In the genomic region with DNA sequence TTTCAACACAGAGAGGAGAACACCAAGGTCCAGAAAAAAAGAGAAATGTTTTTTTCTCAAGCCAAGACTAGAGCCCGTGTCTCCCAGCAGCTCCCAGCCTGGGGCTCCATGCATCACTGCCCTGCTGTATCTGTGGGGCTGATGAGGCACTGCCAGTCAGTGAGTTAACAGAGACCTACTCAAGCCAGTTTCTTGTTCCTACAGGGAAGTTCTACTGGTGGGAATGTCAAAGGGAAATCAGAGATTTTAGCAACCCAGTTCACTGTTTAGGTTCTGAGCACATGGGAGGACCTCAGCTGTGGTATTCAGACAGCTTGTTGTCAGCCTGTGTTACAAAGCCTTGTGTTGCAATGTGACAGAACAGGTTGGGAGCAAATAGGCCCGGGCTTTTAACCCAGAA, we compare ENCODE assay signal across 23 cellular contexts.
"Had no signal": no experiment of that assay in that cellular context is flagged by ENCODE, and none has a peak within 500 bp of the region (broad histone marks: within the 10 kb centered on the region; RNA-seq: fewer than 3 reads in every experiment).

No MANE protein-coding gene starts in this region.

- H3K27ac ChIP-seq: brain microvascular endothelial cell, dorsolateral prefrontal cortex, esophagus squamous epithelium, heart right ventricle, left ventricle myocardium inferior had no signal

- H3K27me3 Mint-ChIP-seq: activated CD4-positive, alpha-beta memory T cell treated with anti-CD3 and anti-CD28 coated beads, Interleukin-2, amount 10 ng/mL, durations not matched to agents 7 days and 5 days had no signal

- H3K9me3 Mint-ChIP-seq: activated CD4-positive, alpha-beta memory T cell treated with anti-CD3 and anti-CD28 coated beads, Interleukin-2, amount 10 ng/mL, durations not matched to agents 7 days and 5 days; activated naive CD8-positive, alpha-beta T cell treated with anti-CD3 and anti-CD28 coated beads, Interleukin-2, amount 50 U/mL, for 24 hours; central memory CD8-positive, alpha-beta T cell had no signal

- H3K36me3 ChIP-seq: brain microvascular endothelial cell, esophagus squamous epithelium, heart right ventricle, left ventricle myocardium inferior had no signal

- H3K4me3 Mint-ChIP-seq: activated CD4-positive, alpha-beta memory T cell treated with anti-CD3 and anti-CD28 coated beads, Interleukin-2, amount 10 ng/mL, durations not matched to agents 7 days and 5 days; activated CD4-positive, alpha-beta T cell treated with anti-CD3 and anti-CD28 coated beads, Interleukin-2, amount 10 ng/mL, durations not matched to agents 24 days and 14 days; activated naive CD8-positive, alpha-beta T cell treated with anti-CD3 and anti-CD28 coated beads, Interleukin-2, amount 50 U/mL, for 24 hours; activated T-cell treated with anti-CD3 and anti-CD28 coated beads, Interleukin-2, amount 50 U/mL, for 72 hours; central memory CD8-positive, alpha-beta T cell; neural crest cell; stimulated activated naive B cell treated with anti-CD40 and anti-IgM and Interleukin-4, amounts not matched to agents 10 μg/mL and 1 μg/mL and 100 μg/mL, for 72 hours; T-helper 17 cell; type B pancreatic cell had no signal

- H3K36me3 Mint-ChIP-seq: stimulated activated naive B cell treated with anti-CD40 and anti-IgM and Interleukin-4, amounts not matched to agents 10 μg/mL and 1 μg/mL and 100 μg/mL, for 72 hours; type B pancreatic cell had no signal

- H3K4me1 Mint-ChIP-seq: activated CD4-positive, alpha-beta memory T cell treated with anti-CD3 and anti-CD28 coated beads, Interleukin-2, amount 10 ng/mL, durations not matched to agents 7 days and 5 days; T-helper 17 cell had no signal

- DNase-seq: activated CD4-positive, alpha-beta memory T cell treated with anti-CD3 and anti-CD28 coated beads, Interleukin-2, amount 10 ng/mL, durations not matched to agents 7 days and 5 days; activated CD4-positive, alpha-beta T cell treated with anti-CD3 and anti-CD28 coated beads, Interleukin-2, amount 10 ng/mL, durations not matched to agents 24 days and 14 days; activated CD4-positive, CD25-positive, alpha-beta regulatory T cell; activated effector memory CD4-positive, alpha-beta T cell treated with anti-CD3 and anti-CD28 coated beads, Interleukin-2, amount 50 U/mL, for 16 hours; activated naive CD4-positive, alpha-beta T cell treated with anti-CD3 and anti-CD28 coated beads, Interleukin-2, amount 50 U/mL, for 16 hours; activated naive CD8-positive, alpha-beta T cell treated with anti-CD3 and anti-CD28 coated beads, Interleukin-2, amount 50 U/mL, for 24 hours; activated T-cell treated with anti-CD3 and anti-CD28 coated beads, Interleukin-2, amount 50 U/mL, for 72 hours; aorta; brain microvascular endothelial cell; dorsolateral prefrontal cortex; esophagus squamous epithelium; heart right ventricle; left ventricle myocardium inferior; occipital lobe; stimulated activated CD4-positive, alpha-beta T cell treated with anti-CD3 and anti-CD28 coated beads, Interleukin-2, amount 100 ng/mL, for 48 hours; stimulated activated CD8-positive, alpha-beta memory T cell treated with anti-CD3 and anti-CD28 coated beads, Interleukin-4, amount 100 ng/mL, for 48 hours; stimulated activated naive B cell treated with anti-CD40 and anti-IgM and Interleukin-4, amounts not matched to agents 10 μg/mL and 1 μg/mL and 100 μg/mL, for 72 hours; SW 1271; T-helper 17 cell had no signal

- ATAC-seq: activated naive CD8-positive, alpha-beta T cell treated with anti-CD3 and anti-CD28 coated beads, Interleukin-2, amount 50 U/mL, for 24 hours; activated T-cell treated with anti-CD3 and anti-CD28 coated beads, Interleukin-2, amount 50 U/mL, for 72 hours; heart right ventricle; sciatic nerve; stimulated activated naive B cell treated with anti-CD40 and anti-IgM and Interleukin-4, amounts not matched to agents 10 μg/mL and 1 μg/mL and 100 μg/mL, for 72 hours; T-helper 17 cell had no signal

- H3K4me1 ChIP-seq: esophagus squamous epithelium, heart right ventricle, left ventricle myocardium inferior had no signal

- H3K9me3 ChIP-seq: esophagus squamous epithelium, heart right ventricle, left ventricle myocardium inferior had no signal

- H3K4me3 ChIP-seq: dorsolateral prefrontal cortex, esophagus squamous epithelium, heart right ventricle, left ventricle myocardium inferior had no signal

- H3K27me3 ChIP-seq: brain microvascular endothelial cell had no signal

- H3K27ac Mint-ChIP-seq: activated CD4-positive, alpha-beta memory T cell treated with anti-CD3 and anti-CD28 coated beads, Interleukin-2, amount 10 ng/mL, durations not matched to agents 7 days and 5 days; activated CD4-positive, alpha-beta T cell treated with anti-CD3 and anti-CD28 coated beads, Interleukin-2, amount 10 ng/mL, durations not matched to agents 24 days and 14 days; activated naive CD8-positive, alpha-beta T cell treated with anti-CD3 and anti-CD28 coated beads, Interleukin-2, amount 50 U/mL, for 24 hours; stimulated activated naive B cell treated with anti-CD40 and anti-IgM and Interleukin-4, amounts not matched to agents 10 μg/mL and 1 μg/mL and 100 μg/mL, for 72 hours; T-helper 17 cell; type B pancreatic cell had no signal
